Comparison of ENCODE assay signal across 11 cellular contexts in genomic region chr1:232575524-232576040, GRCh38. TPM values are rescaled to one million over a fixed set of nuclear protein-coding genes. Genes with fewer than 3 reads are reported as not detected.
DNase-seq lines count a peak whose midpoint lies in the region; ATAC-seq and TF ChIP-seq lines count a peak whose summit lies in the region.
"Had no signal": no experiment of that assay in that cellular context is flagged by ENCODE, and none has a peak within 500 bp of the region (broad histone marks: within the 10 kb centered on the region; RNA-seq: fewer than 3 reads in every experiment).

No MANE protein-coding gene starts in this region.

- H3K27me3 ChIP-seq in left ventricle myocardium inferior (ENCODE audit: low read depth) (no peaks in the 10 kb centered on the region), right atrium auricular region (no peaks in the 10 kb centered on the region), hepatocyte (no peaks in the 10 kb centered on the region), upper lobe of right lung (no peaks in the 10 kb centered on the region)

- peak overlapping the region; percentile 52 for H3K4me3 Mint-ChIP-seq in activated T-helper 17 cell treated with anti-CD3 and anti-CD28 coated beads, Interleukin-2, amount 50 U/mL, for 72 hours
- H3K4me3 Mint-ChIP-seq: memory B cell had no signal

- H3K27ac Mint-ChIP-seq in activated T-helper 17 cell treated with anti-CD3 and anti-CD28 coated beads, Interleukin-2, amount 50 U/mL, for 72 hours = peak overlapping the region; percentile 34
- H3K27ac Mint-ChIP-seq: memory B cell had no signal

- H3K36me3 Mint-ChIP-seq in activated T-helper 17 cell treated with anti-CD3 and anti-CD28 coated beads, Interleukin-2, amount 50 U/mL, for 72 hours (ENCODE audit: low read depth) = no peaks in the 10 kb centered on the region
- H3K36me3 Mint-ChIP-seq: memory B cell had no signal

- H4K20me1 ChIP-seq in hepatocyte (ENCODE audit: insufficient read depth, poor library complexity, severe bottlenecking) = peaks cover 3% of the 10 kb centered on the region

- no peak for TF ChIP-seq CTCF in left ventricle myocardium inferior (IDR thresholded peaks at IDR 0.05; ENCODE audit: borderline replicate concordance)
- TF ChIP-seq CTCF in right atrium auricular region (IDR thresholded peaks at IDR 0.05) = no peak
- TF ChIP-seq CTCF in hepatocyte (IDR thresholded peaks at IDR 0.05; ENCODE audit: poor library complexity) = no peak
- TF ChIP-seq CTCF in upper lobe of right lung (IDR thresholded peaks at IDR 0.05) = no peak

- H3K4me3 ChIP-seq in left ventricle myocardium inferior (no peak overlapping the region), right atrium auricular region (no peak overlapping the region), hepatocyte (no peak overlapping the region), upper lobe of right lung (no peak overlapping the region)

- intact Hi-C loops in left ventricle myocardium inferior (cut with micrococcal nuclease) = no loop called here
- intact Hi-C loops in upper lobe of right lung (cut with DNase I) = no loop called here

- peaks cover 38% of the 10 kb centered on the region for H3K4me1 Mint-ChIP-seq in activated T-helper 17 cell treated with anti-CD3 and anti-CD28 coated beads, Interleukin-2, amount 50 U/mL, for 72 hours

- ATAC-seq in activated T-helper 17 cell treated with anti-CD3 and anti-CD28 coated beads, Interleukin-2, amount 50 U/mL, for 72 hours (replicated peaks) = no peak
- no peak for ATAC-seq in upper lobe of right lung
- no peak for ATAC-seq in GM18520 (IDR thresholded peaks at IDR 0.05; ENCODE audit: unreplicated experiment)

- peaks cover 81% of the 10 kb centered on the region for H3K4me1 ChIP-seq in left ventricle myocardium inferior
- H3K4me1 ChIP-seq in right atrium auricular region = peaks cover 3 to 52% of the 10 kb centered on the region in 2 donors
- peaks cover 4% of the 10 kb centered on the region for H3K4me1 ChIP-seq in hepatocyte (ENCODE audit: insufficient read depth)
- H3K4me1 ChIP-seq in upper lobe of right lung = peaks cover 39% of the 10 kb centered on the region

- H3K27ac ChIP-seq in left ventricle myocardium inferior (replicated peaks) (peak overlapping the region; percentile 31), right atrium auricular region (peak overlapping the region in 1 of 2 donors; percentile 72), hepatocyte (no peak overlapping the region), upper lobe of right lung (peak overlapping the region; percentile 25)

- WGBS in hepatocyte (ENCODE audit: low lambda C conversion rate, missing lambda C conversion rate) = 69% methylated on average over 6 of the region's 6 CpGs

- no peaks in the 10 kb centered on the region for H3K27me3 Mint-ChIP-seq in activated T-helper 17 cell treated with anti-CD3 and anti-CD28 coated beads, Interleukin-2, amount 50 U/mL, for 72 hours
- H3K27me3 Mint-ChIP-seq: memory B cell had no signal

- H3K9me2 ChIP-seq in hepatocyte (replicated peaks; ENCODE audit: insufficient read depth) = no peaks in the 10 kb centered on the region

- H3K79me2 ChIP-seq in hepatocyte = peaks cover 82% of the 10 kb centered on the region

- no peaks in the 10 kb centered on the region for H3K36me3 ChIP-seq in left ventricle myocardium inferior
- no peaks in the 10 kb centered on the region for H3K36me3 ChIP-seq in right atrium auricular region
- H3K36me3 ChIP-seq in hepatocyte (replicated peaks; ENCODE audit: insufficient read depth, low read depth) = no peaks in the 10 kb centered on the region
- no peaks in the 10 kb centered on the region for H3K36me3 ChIP-seq in upper lobe of right lung

- no peak for DNase-seq in left ventricle myocardium inferior
- DNase-seq in right atrium auricular region (ENCODE audit: low spot score) = no peak
- no peak for DNase-seq in hepatocyte (ENCODE audit: low spot score)
- DNase-seq in upper lobe of right lung = no peak
- DNase-seq in LoVo (ENCODE audit: low spot score) = no peak
- no peak for DNase-seq in SW 1271 (lab: John Stamatoyannopoulos, UW)
- DNase-seq: activated T-cell treated with anti-CD3 and anti-CD28 coated beads, Interleukin-2, amount 50 U/mL, for 48 hours; H7 had no signal

- no peak overlapping the region for H2AFZ ChIP-seq in hepatocyte

- no peaks in the 10 kb centered on the region for H3K9me3 ChIP-seq in left ventricle myocardium inferior (replicated peaks)
- no peaks in the 10 kb centered on the region for H3K9me3 ChIP-seq in right atrium auricular region
- no peaks in the 10 kb centered on the region for H3K9me3 ChIP-seq in hepatocyte (ENCODE audit: low read depth)
- H3K9me3 ChIP-seq in upper lobe of right lung = no peaks in the 10 kb centered on the region

- H3K9me3 Mint-ChIP-seq in activated T-helper 17 cell treated with anti-CD3 and anti-CD28 coated beads, Interleukin-2, amount 50 U/mL, for 72 hours = peaks cover 4% of the 10 kb centered on the region

- H3K4me2 ChIP-seq in hepatocyte = peak overlapping the region; percentile 60

RNA-seq across cellular contexts. Expression of gene SIPA1L2, which starts 54.4 kb away (rescaled TPM):
- total RNA-seq in left ventricle myocardium inferior = 127 TPM
- 100 to 1,000 TPM in 1 of 2 donors, 10 to 100 TPM in 1; 57.1 to 100 TPM for total RNA-seq in right atrium auricular region
- total RNA-seq in activated T-helper 17 cell treated with anti-CD3 and anti-CD28 coated beads, Interleukin-2, amount 50 U/mL, for 72 hours = 10 to 100 TPM in 1 of 2 donors, 1 to 10 TPM in 1; 2.9 to 19.1 TPM
- total RNA-seq in hepatocyte = 35.9 and 50.1 TPM in 2 replicates
- polyA plus RNA-seq in hepatocyte = 21.6 and 27.6 TPM in 2 replicates
- 38.3 TPM for total RNA-seq in upper lobe of right lung
